ENCODE assay signal across 1 cellular context in genomic region chr3:87987952-87988351, GRCh38.
A peak's percentile ranks its signal among the peaks of the same experiment; 100 is the strongest.
TF ChIP-seq lines count a peak whose summit lies in the region.

No MANE protein-coding gene starts in this region.

TF ChIP-seq in K562, 482 proteins besides CTCF, POLR2A, EP300 and RAD21 (continued from another document):
- TF ChIP-seq, protein P1, sequence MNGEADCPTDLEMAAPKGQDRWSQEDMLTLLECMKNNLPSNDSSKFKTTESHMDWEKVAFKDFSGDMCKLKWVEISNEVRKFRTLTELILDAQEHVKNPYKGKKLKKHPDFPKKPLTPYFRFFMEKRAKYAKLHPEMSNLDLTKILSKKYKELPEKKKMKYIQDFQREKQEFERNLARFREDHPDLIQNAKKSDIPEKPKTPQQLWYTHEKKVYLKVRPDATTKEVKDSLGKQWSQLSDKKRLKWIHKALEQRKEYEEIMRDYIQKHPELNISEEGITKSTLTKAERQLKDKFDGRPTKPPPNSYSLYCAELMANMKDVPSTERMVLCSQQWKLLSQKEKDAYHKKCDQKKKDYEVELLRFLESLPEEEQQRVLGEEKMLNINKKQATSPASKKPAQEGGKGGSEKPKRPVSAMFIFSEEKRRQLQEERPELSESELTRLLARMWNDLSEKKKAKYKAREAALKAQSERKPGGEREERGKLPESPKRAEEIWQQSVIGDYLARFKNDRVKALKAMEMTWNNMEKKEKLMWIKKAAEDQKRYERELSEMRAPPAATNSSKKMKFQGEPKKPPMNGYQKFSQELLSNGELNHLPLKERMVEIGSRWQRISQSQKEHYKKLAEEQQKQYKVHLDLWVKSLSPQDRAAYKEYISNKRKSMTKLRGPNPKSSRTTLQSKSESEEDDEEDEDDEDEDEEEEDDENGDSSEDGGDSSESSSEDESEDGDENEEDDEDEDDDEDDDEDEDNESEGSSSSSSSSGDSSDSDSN (IDR thresholded peaks at IDR 0.05; ENCODE audit: borderline replicate concordance in 1 of 2, low read depth in 2 of 2, low read length in 2 of 2): no peak
- no peak for TF ChIP-seq ZNF146 (CRISPR knock-in tag; IDR thresholded peaks at IDR 0.05; ENCODE audit: unreplicated experiment)
- TF ChIP-seq POLR2H (tag; IDR thresholded peaks at IDR 0.05; ENCODE audit: low read depth): no peak
- TF ChIP-seq MTA1 (IDR thresholded peaks at IDR 0.05; ENCODE audit: borderline replicate concordance): no peak
- TF ChIP-seq MAFK (IDR thresholded peaks at IDR 0.05; ENCODE audit: low read length): 0 out of 2 replicates have a peak, but pooled peaks have one; percentile 27
- TF ChIP-seq ZNF644 (tag; IDR thresholded peaks at IDR 0.05; ENCODE audit: low read depth): no peak
- TF ChIP-seq, protein P2, sequence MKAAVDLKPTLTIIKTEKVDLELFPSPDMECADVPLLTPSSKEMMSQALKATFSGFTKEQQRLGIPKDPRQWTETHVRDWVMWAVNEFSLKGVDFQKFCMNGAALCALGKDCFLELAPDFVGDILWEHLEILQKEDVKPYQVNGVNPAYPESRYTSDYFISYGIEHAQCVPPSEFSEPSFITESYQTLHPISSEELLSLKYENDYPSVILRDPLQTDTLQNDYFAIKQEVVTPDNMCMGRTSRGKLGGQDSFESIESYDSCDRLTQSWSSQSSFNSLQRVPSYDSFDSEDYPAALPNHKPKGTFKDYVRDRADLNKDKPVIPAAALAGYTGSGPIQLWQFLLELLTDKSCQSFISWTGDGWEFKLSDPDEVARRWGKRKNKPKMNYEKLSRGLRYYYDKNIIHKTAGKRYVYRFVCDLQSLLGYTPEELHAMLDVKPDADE (conservative IDR thresholded peaks at IDR 0.05; ENCODE audit: control insufficient read depth, low read depth, low read length): no peak
- TF ChIP-seq, protein P3, sequence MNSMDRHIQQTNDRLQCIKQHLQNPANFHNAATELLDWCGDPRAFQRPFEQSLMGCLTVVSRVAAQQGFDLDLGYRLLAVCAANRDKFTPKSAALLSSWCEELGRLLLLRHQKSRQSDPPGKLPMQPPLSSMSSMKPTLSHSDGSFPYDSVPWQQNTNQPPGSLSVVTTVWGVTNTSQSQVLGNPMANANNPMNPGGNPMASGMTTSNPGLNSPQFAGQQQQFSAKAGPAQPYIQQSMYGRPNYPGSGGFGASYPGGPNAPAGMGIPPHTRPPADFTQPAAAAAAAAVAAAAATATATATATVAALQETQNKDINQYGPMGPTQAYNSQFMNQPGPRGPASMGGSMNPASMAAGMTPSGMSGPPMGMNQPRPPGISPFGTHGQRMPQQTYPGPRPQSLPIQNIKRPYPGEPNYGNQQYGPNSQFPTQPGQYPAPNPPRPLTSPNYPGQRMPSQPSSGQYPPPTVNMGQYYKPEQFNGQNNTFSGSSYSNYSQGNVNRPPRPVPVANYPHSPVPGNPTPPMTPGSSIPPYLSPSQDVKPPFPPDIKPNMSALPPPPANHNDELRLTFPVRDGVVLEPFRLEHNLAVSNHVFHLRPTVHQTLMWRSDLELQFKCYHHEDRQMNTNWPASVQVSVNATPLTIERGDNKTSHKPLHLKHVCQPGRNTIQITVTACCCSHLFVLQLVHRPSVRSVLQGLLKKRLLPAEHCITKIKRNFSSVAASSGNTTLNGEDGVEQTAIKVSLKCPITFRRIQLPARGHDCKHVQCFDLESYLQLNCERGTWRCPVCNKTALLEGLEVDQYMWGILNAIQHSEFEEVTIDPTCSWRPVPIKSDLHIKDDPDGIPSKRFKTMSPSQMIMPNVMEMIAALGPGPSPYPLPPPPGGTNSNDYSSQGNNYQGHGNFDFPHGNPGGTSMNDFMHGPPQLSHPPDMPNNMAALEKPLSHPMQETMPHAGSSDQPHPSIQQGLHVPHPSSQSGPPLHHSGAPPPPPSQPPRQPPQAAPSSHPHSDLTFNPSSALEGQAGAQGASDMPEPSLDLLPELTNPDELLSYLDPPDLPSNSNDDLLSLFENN (IDR thresholded peaks at IDR 0.05; ENCODE audit: low read depth in 2 of 2, low read length in 2 of 2): no peak
- no peak for TF ChIP-seq ZNF24 (IDR thresholded peaks at IDR 0.05)
- peak; percentile 67 for TF ChIP-seq MAFG (tag; conservative IDR thresholded peaks at IDR 0.05)
- TF ChIP-seq SIRT6 (IDR thresholded peaks at IDR 0.05; ENCODE audit: low read depth, low read length): no peak
- TF ChIP-seq TCF7 (IDR thresholded peaks at IDR 0.05; ENCODE audit: borderline replicate concordance): no peak
- TF ChIP-seq E2F3 (CRISPR knock-in tag; IDR thresholded peaks at IDR 0.05): no peak
- no peak for TF ChIP-seq ZNF436 (CRISPR knock-in tag; IDR thresholded peaks at IDR 0.05)
- no peak for TF ChIP-seq ZNF449 (CRISPR knock-in tag; IDR thresholded peaks at IDR 0.05)
- TF ChIP-seq NFE2 (IDR thresholded peaks at IDR 0.05; ENCODE audit: low read depth): peak; percentile 87
- no peak for TF ChIP-seq DIDO1 (tag; IDR thresholded peaks at IDR 0.05; ENCODE audit: low read depth)
- TF ChIP-seq ZNF316 (IDR thresholded peaks at IDR 0.05): peak; percentile 84
- no peak for TF ChIP-seq FOXJ2 (tag; IDR thresholded peaks at IDR 0.05)
- TF ChIP-seq VEZF1 (CRISPR knock-in tag; IDR thresholded peaks at IDR 0.05): no peak
- TF ChIP-seq TCFL5 (CRISPR knock-in tag; conservative IDR thresholded peaks at IDR 0.05): no peak
- TF ChIP-seq ZNF785 (CRISPR knock-in tag; IDR thresholded peaks at IDR 0.05): no peak
